In the genomic region with DNA sequence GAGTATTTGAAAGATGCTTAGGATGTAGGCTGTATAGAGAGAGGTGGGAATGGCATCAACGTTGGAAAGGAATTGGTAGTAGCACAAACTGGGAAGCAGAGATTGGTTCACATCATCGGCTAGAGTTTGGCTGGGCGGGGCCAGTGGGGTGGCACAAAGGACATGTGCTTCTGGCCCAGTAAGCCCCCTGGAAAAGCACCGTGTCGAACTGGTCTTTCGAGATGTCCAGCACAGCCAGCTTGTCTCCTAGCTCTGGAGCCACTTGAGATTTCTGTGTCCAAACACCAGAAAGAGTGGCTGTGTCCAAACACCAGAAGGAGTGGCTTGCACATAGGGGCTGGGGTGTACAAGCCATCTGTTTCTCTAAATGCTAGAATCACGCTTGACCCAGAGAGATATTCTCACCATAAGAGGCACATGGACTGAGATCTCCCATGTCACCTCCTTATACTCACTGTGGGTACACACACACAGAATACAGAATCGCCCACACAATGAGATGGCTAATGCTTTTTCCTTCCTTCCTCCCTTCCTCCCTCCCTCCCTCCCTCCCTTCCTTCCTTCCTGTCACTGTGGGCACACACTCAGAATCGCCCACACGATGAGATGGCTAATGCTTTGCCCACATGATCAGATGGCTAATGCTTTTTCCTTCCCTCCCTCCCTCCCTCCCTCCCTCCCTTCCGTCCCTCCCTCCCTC, we compare ENCODE assay signal across 1 cellular context.
TF ChIP-seq lines count a peak whose summit lies in the region.

No MANE protein-coding gene starts in this region.

TF ChIP-seq in SK-N-SH, 30 proteins besides CTCF, POLR2A, EP300 and RAD21:
- TF ChIP-seq FOXJ3 (CRISPR knock-in tag; IDR thresholded peaks at IDR 0.05): no peak
- TF ChIP-seq, protein P1, sequence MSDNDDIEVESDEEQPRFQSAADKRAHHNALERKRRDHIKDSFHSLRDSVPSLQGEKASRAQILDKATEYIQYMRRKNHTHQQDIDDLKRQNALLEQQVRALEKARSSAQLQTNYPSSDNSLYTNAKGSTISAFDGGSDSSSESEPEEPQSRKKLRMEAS (IDR thresholded peaks at IDR 0.05; ENCODE audit: low read depth): no peak
- no peak for TF ChIP-seq POLR2AphosphoS5 (IDR thresholded peaks at IDR 0.05; ENCODE audit: low read depth, low read length)
- no peak for TF ChIP-seq SMC3 (IDR thresholded peaks at IDR 0.05; ENCODE audit: low read depth, low read length)
- TF ChIP-seq FOXM1 (IDR thresholded peaks at IDR 0.05; ENCODE audit: low read depth): no peak
- TF ChIP-seq TCF12 (IDR thresholded peaks at IDR 0.05): no peak
- no peak for TF ChIP-seq USF1 (IDR thresholded peaks at IDR 0.05; ENCODE audit: borderline replicate concordance, low read depth)
- TF ChIP-seq TEAD4 (IDR thresholded peaks at IDR 0.05; ENCODE audit: borderline replicate concordance, insufficient read depth): no peak
- TF ChIP-seq GABPA (IDR thresholded peaks at IDR 0.05; ENCODE audit: low read depth): no peak
- TF ChIP-seq RFX5 (IDR thresholded peaks at IDR 0.05; ENCODE audit: low read length): no peak
- TF ChIP-seq MEF2A (IDR thresholded peaks at IDR 0.05; ENCODE audit: borderline replicate concordance, low read depth): no peak
